7 cellular contexts compared by ENCODE assay signal in the genomic region with DNA sequence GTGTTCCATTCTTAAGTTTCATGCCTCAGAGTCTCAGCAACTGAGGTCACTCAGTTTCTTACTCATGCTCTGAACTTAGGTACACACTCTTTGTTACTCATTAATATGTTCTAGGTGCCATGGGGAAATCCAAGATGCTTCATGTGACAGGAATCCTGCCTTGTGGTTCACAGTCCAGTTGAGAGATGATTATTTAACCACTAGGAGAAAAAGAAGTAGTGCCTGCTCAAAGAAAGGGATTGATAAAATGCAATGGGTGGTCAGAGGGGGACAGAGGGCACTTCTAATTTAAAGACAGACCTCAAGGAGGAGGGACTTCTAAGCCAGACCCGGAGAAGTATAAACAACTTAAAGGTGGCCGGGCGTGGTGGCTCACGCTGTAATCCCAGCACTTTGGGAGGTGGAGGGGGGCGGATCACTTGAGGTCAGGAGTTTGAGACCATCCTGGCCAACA.
DNase-seq lines count a peak whose midpoint lies in the region; ATAC-seq, FAIRE-seq and TF ChIP-seq lines count a peak whose summit lies in the region.

No MANE protein-coding gene starts in this region.

- intact Hi-C loops in activated T-helper 1 cell treated with anti-CD3 and anti-CD28 coated beads, Interleukin-12 subunit alpha, Interleukin-12 subunit beta, Interleukin-2, Interleukin-4 antibody, amounts not matched to agents 30 ng/mL and 10 ng/mL and 1 ng/mL, durations not matched to agents 14 hours and 24 hours and 36 hours (cut with micrococcal nuclease), result loop anchor here (1.0 kb wide), 5 partner anchors 27 to 72 kb away; no protein-coding TSS in a partner anchor
- intact Hi-C loops in pancreas (cut with DNase I), result no loop called here

- H3K27ac ChIP-seq in pancreas, result peak overlapping the region in 2 of 4 donors; percentile 60 to 71

- TF ChIP-seq CTCF in pancreas (IDR thresholded peaks at IDR 0.05), result no peak

- H3K9me3 ChIP-seq in pancreas, result no peaks in the 10 kb centered on the region

- ATAC-seq in GM18909 (IDR thresholded peaks at IDR 0.05; ENCODE audit: poor library complexity, unreplicated experiment) (peak; percentile 76), HG02884 (IDR thresholded peaks at IDR 0.05; ENCODE audit: unreplicated experiment) (peak; percentile 81), pancreas (peak; percentile 67 to 86 (median 80))

- DNase-seq in activated T-helper 1 cell treated with anti-CD3 and anti-CD28 coated beads, Interleukin-12 subunit alpha, Interleukin-12 subunit beta, Interleukin-2, Interleukin-4 antibody, amounts not matched to agents 30 ng/mL and 10 ng/mL and 1 ng/mL, durations not matched to agents 14 hours and 24 hours and 36 hours (ENCODE audit: low spot score), result no peak
- DNase-seq in pancreas, result no peak
- DNase-seq in NCI-H446 treated with DMSO at 0.1 percent for 48 hours (lab: John Stamatoyannopoulos, UW), result no peak
- DNase-seq in middle frontal gyrus (ENCODE audit: extremely low spot score, low spot score), result no peak
- no peak for DNase-seq in ureter (ENCODE audit: low spot score)

- peak overlapping the region; percentile 65 for H3K27ac Mint-ChIP-seq in activated T-helper 1 cell treated with anti-CD3 and anti-CD28 coated beads, Interleukin-12 subunit alpha, Interleukin-12 subunit beta, Interleukin-2, Interleukin-4 antibody, amounts not matched to agents 30 ng/mL and 10 ng/mL and 1 ng/mL, durations not matched to agents 14 hours and 24 hours and 36 hours

- peaks cover 0 to 21% (median 9%) of the 10 kb centered on the region in 3 donors for H3K4me1 ChIP-seq in pancreas

- H3K4me3 ChIP-seq in pancreas, result no peak overlapping the region

- no peaks in the 10 kb centered on the region for H3K36me3 Mint-ChIP-seq in activated T-helper 1 cell treated with anti-CD3 and anti-CD28 coated beads, Interleukin-12 subunit alpha, Interleukin-12 subunit beta, Interleukin-2, Interleukin-4 antibody, amounts not matched to agents 30 ng/mL and 10 ng/mL and 1 ng/mL, durations not matched to agents 14 hours and 24 hours and 36 hours (ENCODE audit: low read depth)

- no peaks in the 10 kb centered on the region for H3K27me3 ChIP-seq in pancreas

- H3K27me3 Mint-ChIP-seq in activated T-helper 1 cell treated with anti-CD3 and anti-CD28 coated beads, Interleukin-12 subunit alpha, Interleukin-12 subunit beta, Interleukin-2, Interleukin-4 antibody, amounts not matched to agents 30 ng/mL and 10 ng/mL and 1 ng/mL, durations not matched to agents 14 hours and 24 hours and 36 hours (ENCODE audit: insufficient read depth), result peaks cover 12% of the 10 kb centered on the region

- 83 to 87% methylated on average over 5 of the region's 5 CpGs for WGBS in pancreas, 2 donors

- FAIRE-seq in pancreas (lab: Jason Lieb, UNC), result no peak

- H3K9me3 Mint-ChIP-seq in activated T-helper 1 cell treated with anti-CD3 and anti-CD28 coated beads, Interleukin-12 subunit alpha, Interleukin-12 subunit beta, Interleukin-2, Interleukin-4 antibody, amounts not matched to agents 30 ng/mL and 10 ng/mL and 1 ng/mL, durations not matched to agents 14 hours and 24 hours and 36 hours, result no peaks in the 10 kb centered on the region

- H3K4me1 Mint-ChIP-seq in activated T-helper 1 cell treated with anti-CD3 and anti-CD28 coated beads, Interleukin-12 subunit alpha, Interleukin-12 subunit beta, Interleukin-2, Interleukin-4 antibody, amounts not matched to agents 30 ng/mL and 10 ng/mL and 1 ng/mL, durations not matched to agents 14 hours and 24 hours and 36 hours (ENCODE audit: low read depth), result peaks cover 7% of the 10 kb centered on the region

- no peak overlapping the region for H3K4me3 Mint-ChIP-seq in activated T-helper 1 cell treated with anti-CD3 and anti-CD28 coated beads, Interleukin-12 subunit alpha, Interleukin-12 subunit beta, Interleukin-2, Interleukin-4 antibody, amounts not matched to agents 30 ng/mL and 10 ng/mL and 1 ng/mL, durations not matched to agents 14 hours and 24 hours and 36 hours

- no peaks in the 10 kb centered on the region for H3K36me3 ChIP-seq in pancreas
